1 cellular context compared by ENCODE assay signal in the genomic region with DNA sequence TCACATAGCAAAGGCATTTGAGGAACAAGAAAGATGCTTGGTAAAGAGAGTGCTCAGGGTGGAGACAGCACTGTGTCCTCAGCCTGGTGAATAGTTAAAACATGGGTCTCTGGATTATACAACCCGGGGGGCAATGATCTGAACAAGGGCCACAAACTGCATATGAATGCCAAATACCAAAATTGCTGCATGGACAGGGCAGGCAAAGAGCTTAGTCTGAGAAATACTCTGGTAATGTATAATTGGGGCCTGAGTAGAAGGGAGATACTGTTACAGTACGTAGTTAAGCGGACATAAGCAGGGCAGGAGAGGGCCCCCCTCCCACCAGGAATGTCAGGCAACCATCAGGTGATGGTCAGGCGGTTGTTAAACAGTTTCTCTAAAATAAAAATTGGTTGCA.
TF ChIP-seq lines count a peak whose summit lies in the region.

No MANE protein-coding gene starts in this region.

TF ChIP-seq in K562, 482 proteins besides CTCF, POLR2A, EP300 and RAD21 (continued from another document):
- TF ChIP-seq PHF21A (IDR thresholded peaks at IDR 0.05; ENCODE audit: borderline replicate concordance, low read depth) = no peak
- TF ChIP-seq KLF13 (tag; IDR thresholded peaks at IDR 0.05; ENCODE audit: borderline replicate concordance, low read depth) = no peak
- TF ChIP-seq NEUROD1 (IDR thresholded peaks at IDR 0.05; ENCODE audit: borderline replicate concordance, low read depth, low read length, partially characterized antibody) = no peak
- TF ChIP-seq, protein P1, sequence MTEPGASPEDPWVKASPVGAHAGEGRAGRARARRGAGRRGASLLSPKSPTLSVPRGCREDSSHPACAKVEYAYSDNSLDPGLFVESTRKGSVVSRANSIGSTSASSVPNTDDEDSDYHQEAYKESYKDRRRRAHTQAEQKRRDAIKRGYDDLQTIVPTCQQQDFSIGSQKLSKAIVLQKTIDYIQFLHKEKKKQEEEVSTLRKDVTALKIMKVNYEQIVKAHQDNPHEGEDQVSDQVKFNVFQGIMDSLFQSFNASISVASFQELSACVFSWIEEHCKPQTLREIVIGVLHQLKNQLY (CRISPR knock-in tag; conservative IDR thresholded peaks at IDR 0.05) = no peak
- TF ChIP-seq LEF1 (IDR thresholded peaks at IDR 0.05) = no peak
- TF ChIP-seq ZNF696 (CRISPR knock-in tag; conservative IDR thresholded peaks at IDR 0.05) = no peak
- TF ChIP-seq, protein P2, sequence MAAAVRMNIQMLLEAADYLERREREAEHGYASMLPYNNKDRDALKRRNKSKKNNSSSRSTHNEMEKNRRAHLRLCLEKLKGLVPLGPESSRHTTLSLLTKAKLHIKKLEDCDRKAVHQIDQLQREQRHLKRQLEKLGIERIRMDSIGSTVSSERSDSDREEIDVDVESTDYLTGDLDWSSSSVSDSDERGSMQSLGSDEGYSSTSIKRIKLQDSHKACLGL (CRISPR knock-in tag; IDR thresholded peaks at IDR 0.05; ENCODE audit: borderline replicate concordance, poor library complexity, severe bottlenecking) = no peak
- TF ChIP-seq TEAD4 (IDR thresholded peaks at IDR 0.05; ENCODE audit: low read length) = no peak
- TF ChIP-seq TEAD4 (CRISPR knock-in tag; IDR thresholded peaks at IDR 0.05; ENCODE audit: borderline replicate concordance) = no peak
- no peak for TF ChIP-seq BRD9 (IDR thresholded peaks at IDR 0.05; ENCODE audit: low read depth, partially characterized antibody)
- TF ChIP-seq ZNF583 (CRISPR knock-in tag; IDR thresholded peaks at IDR 0.05) = no peak
- TF ChIP-seq, protein P3, sequence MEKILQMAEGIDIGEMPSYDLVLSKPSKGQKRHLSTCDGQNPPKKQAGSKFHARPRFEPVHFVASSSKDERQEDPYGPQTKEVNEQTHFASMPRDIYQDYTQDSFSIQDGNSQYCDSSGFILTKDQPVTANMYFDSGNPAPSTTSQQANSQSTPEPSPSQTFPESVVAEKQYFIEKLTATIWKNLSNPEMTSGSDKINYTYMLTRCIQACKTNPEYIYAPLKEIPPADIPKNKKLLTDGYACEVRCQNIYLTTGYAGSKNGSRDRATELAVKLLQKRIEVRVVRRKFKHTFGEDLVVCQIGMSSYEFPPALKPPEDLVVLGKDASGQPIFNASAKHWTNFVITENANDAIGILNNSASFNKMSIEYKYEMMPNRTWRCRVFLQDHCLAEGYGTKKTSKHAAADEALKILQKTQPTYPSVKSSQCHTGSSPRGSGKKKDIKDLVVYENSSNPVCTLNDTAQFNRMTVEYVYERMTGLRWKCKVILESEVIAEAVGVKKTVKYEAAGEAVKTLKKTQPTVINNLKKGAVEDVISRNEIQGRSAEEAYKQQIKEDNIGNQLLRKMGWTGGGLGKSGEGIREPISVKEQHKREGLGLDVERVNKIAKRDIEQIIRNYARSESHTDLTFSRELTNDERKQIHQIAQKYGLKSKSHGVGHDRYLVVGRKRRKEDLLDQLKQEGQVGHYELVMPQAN (IDR thresholded peaks at IDR 0.05; ENCODE audit: borderline replicate concordance) = no peak
